In genomic region chr12:12731785-12732184, GRCh38 we compare ENCODE assay signal across 17 cellular contexts. TPM values are rescaled to one million over a fixed set of nuclear protein-coding genes. Genes with fewer than 3 reads are reported as not detected.
"Had no signal": no experiment of that assay in that cellular context is flagged by ENCODE, and none has a peak within 500 bp of the region (broad histone marks: within the 10 kb centered on the region; RNA-seq: fewer than 3 reads in every experiment).

No MANE protein-coding gene starts in this region.

- H3K9me3 Mint-ChIP-seq: activated CD4-positive, alpha-beta T cell treated with anti-CD3 and anti-CD28 coated beads, Interleukin-2, amount 10 ng/mL, durations not matched to agents 24 days and 14 days; neural crest cell; T-helper 2 cell treated with Interferon-gamma antibody and Interleukin-4, amounts not matched to agents 5 μg/mL and 100 μg/mL, for 36 hours had no signal

- H3K27me3 ChIP-seq: colonic mucosa, foreskin keratinocyte, ovary had no signal

- H3K4me3 Mint-ChIP-seq: activated CD4-positive, alpha-beta T cell treated with anti-CD3 and anti-CD28 coated beads, Interleukin-2, amount 10 ng/mL, durations not matched to agents 24 days and 14 days; neural crest cell; T-helper 2 cell treated with Interferon-gamma antibody and Interleukin-4, amounts not matched to agents 5 μg/mL and 100 μg/mL, for 36 hours had no signal

- DNase-seq: activated CD4-positive, alpha-beta T cell treated with anti-CD3 and anti-CD28 coated beads, Interleukin-2, amount 10 ng/mL, durations not matched to agents 24 days and 14 days; activated CD4-positive, CD25-positive, alpha-beta regulatory T cell; activated naive CD4-positive, alpha-beta T cell treated with anti-CD3 and anti-CD28 coated beads, Interleukin-2, amount 50 U/mL, for 16 hours; central memory CD4-positive, alpha-beta T cell; colonic mucosa; effector CD4-positive, alpha-beta T cell; foreskin keratinocyte; glutamatergic neuron; kidney glomerular epithelial cell; ovary; stimulated activated naive CD8-positive, alpha-beta T cell treated with anti-CD3 and anti-CD28 coated beads, Interleukin-15, Interleukin-2, amounts not matched to agents 100 U/mL and 50 U/mL, for 24 hours; trophoblast cell had no signal

- ATAC-seq: foreskin keratinocyte; sciatic nerve; stimulated activated naive CD8-positive, alpha-beta T cell treated with anti-CD3 and anti-CD28 coated beads, Interleukin-15, Interleukin-2, amounts not matched to agents 100 U/mL and 50 U/mL, for 24 hours had no signal

- H3K27ac ChIP-seq: colonic mucosa, foreskin keratinocyte, ovary had no signal

- H3K27me3 Mint-ChIP-seq: activated CD4-positive, alpha-beta T cell treated with anti-CD3 and anti-CD28 coated beads, Interleukin-2, amount 10 ng/mL, durations not matched to agents 24 days and 14 days; brain had no signal

- H3K27ac Mint-ChIP-seq: activated CD4-positive, alpha-beta T cell treated with anti-CD3 and anti-CD28 coated beads, Interleukin-2, amount 10 ng/mL, durations not matched to agents 24 days and 14 days; T-helper 2 cell treated with Interferon-gamma antibody and Interleukin-4, amounts not matched to agents 5 μg/mL and 100 μg/mL, for 36 hours had no signal

- H3K9me3 ChIP-seq: colonic mucosa, ovary had no signal

- H3K4me3 ChIP-seq: colonic mucosa, ovary had no signal

- H3K36me3 ChIP-seq: colonic mucosa, ovary had no signal

RNA-seq across cellular contexts. Expression of gene GPR19, which starts 35.8 kb away (rescaled TPM):
- total RNA-seq: mesenteric fat pad had no signal
